21 cellular contexts compared by ENCODE assay signal in the genomic region with DNA sequence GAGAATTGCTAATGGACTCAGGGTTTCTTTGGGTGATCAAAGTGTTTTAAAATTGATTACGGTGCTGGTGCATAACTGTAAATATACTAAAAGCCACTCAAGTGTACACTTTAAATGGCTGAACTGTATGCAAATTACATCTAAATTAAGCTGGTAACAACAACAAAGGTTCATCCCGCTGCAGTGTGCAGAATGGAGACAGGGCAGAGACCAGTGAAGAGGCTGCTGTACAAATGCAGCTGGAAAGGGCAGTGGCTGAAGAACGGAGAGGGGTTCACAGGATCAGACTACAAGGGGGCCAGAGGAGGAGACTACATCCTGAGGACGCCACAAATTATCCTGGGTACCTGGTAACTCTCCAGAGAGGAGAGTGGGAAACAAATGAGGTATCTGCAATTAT.
"Had no signal": no experiment of that assay in that cellular context is flagged by ENCODE, and none has a peak within 500 bp of the region (broad histone marks: within the 10 kb centered on the region; RNA-seq: fewer than 3 reads in every experiment).

No MANE protein-coding gene starts in this region.

- H3K9me3 ChIP-seq: neutrophil, thoracic aorta, upper lobe of right lung had no signal

- H3K27ac Mint-ChIP-seq: activated CD8-positive, alpha-beta T cell treated with anti-CD3 and anti-CD28 coated beads, Interleukin-2, amount 10 ng/mL, durations not matched to agents 7 days and 5 days; activated naive CD8-positive, alpha-beta T cell treated with anti-CD3 and anti-CD28 coated beads, Interleukin-2, amount 10 ng/mL, durations not matched to agents 7 days and 5 days; dendritic cell treated with granulocyte-macrophage colony-stimulating factor and Interleukin-4, amounts not matched to agents 40 ng/mL and 50 ng/mL, for 4 days; natural killer cell; stimulated activated effector memory CD8-positive, alpha-beta T cell treated with anti-CD3 and anti-CD28 coated beads, Interleukin-12 subunit alpha, Interleukin-12 subunit beta, amount 100 ng/mL, for 72 hours; WTC11 had no signal

- H3K4me1 Mint-ChIP-seq: natural killer cell, WTC11 had no signal

- H3K27me3 ChIP-seq: cardiac muscle cell, neutrophil, upper lobe of right lung had no signal

- H3K4me1 ChIP-seq: parathyroid adenoma, upper lobe of right lung had no signal

- H3K4me3 ChIP-seq: cardiac muscle cell, smooth muscle cell, thoracic aorta, upper lobe of right lung had no signal

- H3K4me3 Mint-ChIP-seq: activated CD8-positive, alpha-beta T cell treated with anti-CD3 and anti-CD28 coated beads, Interleukin-2, amount 10 ng/mL, durations not matched to agents 7 days and 5 days; activated naive CD8-positive, alpha-beta T cell treated with anti-CD3 and anti-CD28 coated beads, Interleukin-2, amount 10 ng/mL, durations not matched to agents 7 days and 5 days; dendritic cell treated with granulocyte-macrophage colony-stimulating factor and Interleukin-4, amounts not matched to agents 40 ng/mL and 50 ng/mL, for 4 days; natural killer cell; stimulated activated effector memory CD8-positive, alpha-beta T cell treated with anti-CD3 and anti-CD28 coated beads, Interleukin-12 subunit alpha, Interleukin-12 subunit beta, amount 100 ng/mL, for 72 hours; WTC11 had no signal

- H3K27ac ChIP-seq: cardiac muscle cell, neutrophil, parathyroid adenoma, thoracic aorta, upper lobe of right lung had no signal

- DNase-seq: activated CD4-positive, alpha-beta T cell treated with anti-CD3 and anti-CD28 coated beads for 48 hours; activated CD8-positive, alpha-beta memory T cell treated with anti-CD3 and anti-CD28 coated beads, Interleukin-2, amount 50 U/mL, for 48 hours; activated CD8-positive, alpha-beta T cell treated with anti-CD3 and anti-CD28 coated beads, Interleukin-2, amount 10 ng/mL, durations not matched to agents 7 days and 5 days; activated gamma-delta T cell; activated naive CD8-positive, alpha-beta T cell treated with anti-CD3 and anti-CD28 coated beads, Interleukin-2, amount 10 ng/mL, durations not matched to agents 7 days and 5 days; activated T-cell treated with anti-CD3 and anti-CD28 coated beads, Interleukin-2, amount 50 U/mL, for 48 hours; amygdala; effector CD8-positive, alpha-beta T cell; left cardiac atrium; natural killer cell; stimulated activated CD4-positive, alpha-beta T cell treated with anti-CD3 and anti-CD28 coated beads, Interleukin-4, amount 100 ng/mL, for 24 hours; upper lobe of right lung had no signal

- H3K9me3 Mint-ChIP-seq: activated naive CD8-positive, alpha-beta T cell treated with anti-CD3 and anti-CD28 coated beads, Interleukin-2, amount 10 ng/mL, durations not matched to agents 7 days and 5 days; dendritic cell treated with granulocyte-macrophage colony-stimulating factor and Interleukin-4, amounts not matched to agents 40 ng/mL and 50 ng/mL, for 4 days; natural killer cell; stimulated activated effector memory CD8-positive, alpha-beta T cell treated with anti-CD3 and anti-CD28 coated beads, Interleukin-12 subunit alpha, Interleukin-12 subunit beta, amount 100 ng/mL, for 72 hours; WTC11 had no signal

- H3K27me3 Mint-ChIP-seq: activated naive CD8-positive, alpha-beta T cell treated with anti-CD3 and anti-CD28 coated beads, Interleukin-2, amount 10 ng/mL, durations not matched to agents 7 days and 5 days; dendritic cell treated with granulocyte-macrophage colony-stimulating factor and Interleukin-4, amounts not matched to agents 40 ng/mL and 50 ng/mL, for 4 days had no signal

- ATAC-seq: activated CD8-positive, alpha-beta T cell treated with anti-CD3 and anti-CD28 coated beads, Interleukin-2, amount 10 ng/mL, durations not matched to agents 7 days and 5 days; left cardiac atrium; natural killer cell; sciatic nerve; stimulated activated effector memory CD8-positive, alpha-beta T cell treated with anti-CD3 and anti-CD28 coated beads, Interleukin-12 subunit alpha, Interleukin-12 subunit beta, amount 100 ng/mL, for 72 hours; upper lobe of right lung; WTC11 had no signal
